Comparison of ENCODE assay signal across 15 cellular contexts in the genomic region with DNA sequence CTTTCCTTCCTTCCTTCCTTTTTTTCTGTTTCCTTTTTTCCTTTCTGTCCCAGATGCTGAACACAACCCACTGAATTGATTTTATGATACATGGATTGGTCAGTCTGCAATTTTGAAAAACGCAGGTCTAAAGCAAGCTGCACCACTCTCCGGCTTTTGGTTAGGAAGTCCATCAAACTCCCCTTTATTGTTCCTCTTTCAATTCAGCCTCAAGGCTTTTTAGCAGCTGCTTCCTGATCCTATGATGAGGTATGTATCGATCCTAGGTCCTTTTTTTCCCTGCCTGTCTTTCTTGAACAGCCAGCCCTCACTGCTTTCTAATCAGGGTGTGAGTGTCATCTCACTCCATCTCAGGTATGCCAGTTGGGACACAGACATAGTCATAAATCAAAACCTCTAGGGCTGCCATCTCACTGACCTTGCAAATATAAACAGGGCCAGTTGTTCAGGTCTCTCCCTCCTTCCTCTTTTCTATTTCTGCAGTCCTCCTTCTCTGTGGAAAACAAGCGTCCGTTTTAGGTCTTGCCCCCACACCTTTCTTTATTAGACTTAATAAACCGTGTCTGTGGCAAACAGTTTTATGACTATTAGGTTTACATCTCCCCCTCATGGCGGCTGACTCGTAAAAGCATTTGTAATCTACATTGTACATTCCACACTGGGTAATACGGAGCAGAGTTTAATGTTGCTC. TPM values are rescaled to one million over a fixed set of nuclear protein-coding genes. Genes with fewer than 3 reads are reported as not detected.
DNase-seq lines count a peak whose midpoint lies in the region; ATAC-seq, FAIRE-seq and TF ChIP-seq lines count a peak whose summit lies in the region.
"Had no signal": no experiment of that assay in that cellular context is flagged by ENCODE, and none has a peak within 500 bp of the region (broad histone marks: within the 10 kb centered on the region; RNA-seq: fewer than 3 reads in every experiment).

No MANE protein-coding gene starts in this region.

- peaks cover 4% of the 10 kb centered on the region for H3K9me3 Mint-ChIP-seq in activated naive CD4-positive, alpha-beta T cell treated with anti-CD3 and anti-CD28 coated beads, Interleukin-2, amount 10 ng/mL, durations not matched to agents 7 days and 5 days

- POLR2A ChIA-PET in K562 (lab: Yijun Ruan, JAX), result interaction anchor here (0.8 to 1.3 kb wide), 3 partner anchors 10 to 1163 kb away, joined by 3 to 5 read pairs (median 3); a partner anchor contains a TSS

- H3K36me3 ChIP-seq in K562 (ENCODE audit: control insufficient read depth, insufficient read depth, low read length) (no peaks in the 10 kb centered on the region), skeletal muscle tissue (ENCODE audit: control insufficient read depth in 3 of 3, insufficient read depth in 3 of 3, low read length in 3 of 3) (peaks cover 2 to 9% (median 5%) of the 10 kb centered on the region in 3 donors)
- H3K36me3 ChIP-seq: stomach had no signal

- no peak for TF ChIP-seq EP300 in K562 (IDR thresholded peaks at IDR 0.05; ENCODE audit: low read length)

- peaks cover 4% of the 10 kb centered on the region for H3K27me3 Mint-ChIP-seq in activated naive CD4-positive, alpha-beta T cell treated with anti-CD3 and anti-CD28 coated beads, Interleukin-2, amount 10 ng/mL, durations not matched to agents 7 days and 5 days

- H3K27me3 ChIP-seq in K562 (ENCODE audit: control insufficient read depth in 2 of 2, insufficient read depth in 2 of 2, low read length in 2 of 2) (peaks cover 25 to 29% of the 10 kb centered on the region in 2 experiments), skeletal muscle tissue (ENCODE audit: control insufficient read depth in 3 of 3, insufficient read depth in 3 of 3, low read length in 3 of 3) (no peaks in the 10 kb centered on the region)

- H2AFZ ChIP-seq in K562 (ENCODE audit: low read depth, low read length), result no peak overlapping the region

- H3K4me3 Mint-ChIP-seq in activated naive CD4-positive, alpha-beta T cell treated with anti-CD3 and anti-CD28 coated beads, Interleukin-2, amount 10 ng/mL, durations not matched to agents 7 days and 5 days, result no peak overlapping the region
- H3K4me3 Mint-ChIP-seq: activated T-cell treated with anti-CD3 and anti-CD28 coated beads, Interleukin-2, amount 50 U/mL, for 4 hours had no signal

- no peak overlapping the region for H3K27ac ChIP-seq in K562 (ENCODE audit: extremely low read depth, low read depth, low read length)
- H3K27ac ChIP-seq in skeletal muscle tissue (ENCODE audit: low read depth, low read length), result peak overlapping the region; percentile 90
- H3K27ac ChIP-seq: skin epidermis, stomach had no signal

- peaks cover 56% of the 10 kb centered on the region for H3K4me1 Mint-ChIP-seq in activated naive CD4-positive, alpha-beta T cell treated with anti-CD3 and anti-CD28 coated beads, Interleukin-2, amount 10 ng/mL, durations not matched to agents 7 days and 5 days

- no peak for FAIRE-seq in K562 (lab: Jason Lieb, UNC)
- FAIRE-seq: endometrium, islet of Langerhans had no signal

- CTCF ChIA-PET in activated naive CD4-positive, alpha-beta T cell treated with anti-CD3 and anti-CD28 coated beads, Interleukin-2, amount 10 ng/mL, durations not matched to agents 7 days and 5 days (lab: Charles Lee), result interaction anchor here (1.2 kb wide), 2 partner anchors 16 to 46 kb away, joined by 4 to 5 read pairs; no protein-coding TSS in a partner anchor
- CTCF ChIA-PET in K562 (lab: Yijun Ruan, JAX; ENCODE audit: low intra/inter-chr PET ratio), result no interaction called here

- no peaks in the 10 kb centered on the region for H3K9me1 ChIP-seq in K562 (ENCODE audit: control insufficient read depth, insufficient read depth, low read length)

- H3K79me2 ChIP-seq in K562 (ENCODE audit: control insufficient read depth, insufficient read depth, low read length), result no peaks in the 10 kb centered on the region

- DNase-seq in activated naive CD4-positive, alpha-beta T cell treated with anti-CD3 and anti-CD28 coated beads, Interleukin-2, amount 10 ng/mL, durations not matched to agents 7 days and 5 days, result no peak
- no peak for DNase-seq in activated naive CD4-positive, alpha-beta T cell treated with anti-CD3 and anti-CD28 coated beads, Interleukin-2, amount 50 U/mL, for 16 hours
- DNase-seq in NCI-H146 (lab: John Stamatoyannopoulos, UW) (peak; percentile 96), K562 (ENCODE audit: extremely low read depth in 1 of 4, low spot score in 3 of 4) (no peak), GM10266 (ENCODE audit: extremely low spot score) (no peak)
- no peak for DNase-seq in effector CD8-positive, alpha-beta T cell (lab: John Stamatoyannopoulos, UW)
- DNase-seq: activated T-cell treated with anti-CD3 and anti-CD28 coated beads, Interleukin-2, amount 50 U/mL, for 4 hours; IMR-90; stomach had no signal

- in situ Hi-C loops in K562 (cut with MboI), result no loop called here

- TF ChIP-seq CTCF in K562 (IDR thresholded peaks at IDR 0.05 in 2 of 3, conservative IDR thresholded peaks at IDR 0.05 in 1 of 3; ENCODE audit: insufficient read depth in 2 of 3, low read depth in 1 of 3, low read length in 3 of 3) (no peak), GM10266 (IDR thresholded peaks at IDR 0.05; ENCODE audit: control insufficient read depth, insufficient read depth, low read depth, missing control alignments) (no peak)

- no peaks in the 10 kb centered on the region for H3K4me1 ChIP-seq in K562 (replicated peaks in 1 of 2; ENCODE audit: control insufficient read depth in 2 of 2, insufficient read depth in 2 of 2, low read length in 2 of 2)
- peaks cover 59 to 76% (median 68%) of the 10 kb centered on the region in 3 donors for H3K4me1 ChIP-seq in skeletal muscle tissue (ENCODE audit: control insufficient read depth in 3 of 3, insufficient read depth in 3 of 3, low read length in 3 of 3)
- H3K4me1 ChIP-seq: stomach had no signal

- peaks cover 6% of the 10 kb centered on the region for H3K36me3 Mint-ChIP-seq in activated naive CD4-positive, alpha-beta T cell treated with anti-CD3 and anti-CD28 coated beads, Interleukin-2, amount 10 ng/mL, durations not matched to agents 7 days and 5 days

- TF ChIP-seq POLR2A in K562 (conservative IDR thresholded peaks at IDR 0.05), result no peak

- no peak overlapping the region for H3K4me2 ChIP-seq in K562 (ENCODE audit: insufficient read depth, low read length)

- intact Hi-C loops in K562 (cut with micrococcal nuclease), result no loop called here

- H3K9ac ChIP-seq in K562 (ENCODE audit: insufficient read depth in 1 of 2, low read depth in 2 of 2, low read length in 2 of 2) (no peak overlapping the region), skeletal muscle tissue (ENCODE audit: low read depth in 1 of 3, low read length in 3 of 3) (peak overlapping the region; percentile 52 to 69 (median 60))

- TF ChIP-seq RAD21 in K562 (CRISPR knock-in tag; conservative IDR thresholded peaks at IDR 0.05 in 1 of 2, IDR thresholded peaks at IDR 0.05 in 1 of 2), result no peak

- H3K27ac Mint-ChIP-seq in activated naive CD4-positive, alpha-beta T cell treated with anti-CD3 and anti-CD28 coated beads, Interleukin-2, amount 10 ng/mL, durations not matched to agents 7 days and 5 days, result peak overlapping the region; percentile 31

- no peaks in the 10 kb centered on the region for H4K20me1 ChIP-seq in K562 (replicated peaks; ENCODE audit: control insufficient read depth, insufficient read depth, low read length)

- 2% methylated on average over 9 of the region's 9 CpGs for WGBS in K562 (ENCODE audit: insufficient coverage, low coverage, missing lambda C conversion rate)

- ATAC-seq in K562 (no peak), HG03469 (IDR thresholded peaks at IDR 0.05; ENCODE audit: unreplicated experiment) (no peak)
- ATAC-seq: activated T-cell treated with anti-CD3 and anti-CD28 coated beads, Interleukin-2, amount 50 U/mL, for 4 hours; SK-N-SH treated with all-trans-retinoic acid at 6 μM for 48 hours had no signal

- no peak overlapping the region for H3K4me3 ChIP-seq in K562
- H3K4me3 ChIP-seq in skeletal muscle tissue (ENCODE audit: low read length in 3 of 3), result peak overlapping the region; percentile 0 to 40 (median 30)
- H3K4me3 ChIP-seq: skin epidermis, stomach had no signal

- H3K9me3 ChIP-seq in K562 (replicated peaks; ENCODE audit: control insufficient read depth, insufficient read depth, low read depth, low read length) (no peaks in the 10 kb centered on the region), skeletal muscle tissue (ENCODE audit: control insufficient read depth in 3 of 3, low read length in 3 of 3) (no peaks in the 10 kb centered on the region)
- H3K9me3 ChIP-seq: stomach had no signal

- BruUV-seq in K562 (replicated peaks; lab: Mats Ljungman, UMichigan), result no TSS peak

RNA-seq across cellular contexts. Expression of a gene that starts 11.4 kb away (rescaled TPM):
- not detected in 2 replicates for total RNA-seq in K562 (2011; cell fraction: chromatin; rRNA removed; ENCODE audit: low replicate concordance)
- not detected in 2 replicates for total RNA-seq in K562 (2011; cell fraction: nucleolus; rRNA removed)
- total RNA-seq in K562 (2011; cell fraction: nucleoplasm; rRNA removed), result not detected in 2 replicates
- not detected in 2 replicates for total RNA-seq in K562 (2014; rRNA removed)
- total RNA-seq in K562 (2014; rRNA removed; fragmentation: Illumina TruSeq; extraction: Trizol), result not detected in 2 replicates
- not detected in 2 replicates for total RNA-seq in K562 (2015; rRNA removed; fragmentation: Illumina TruSeq; extraction: Trizol)
- not detected in 2 replicates for total RNA-seq in K562 (2021)
- polyA plus RNA-seq in K562 (2011; rRNA removed), result not detected in 2 replicates
- not detected in 2 replicates for polyA plus RNA-seq in K562 (2011; cell fraction: cytosol; rRNA removed)
- polyA plus RNA-seq in K562 (2011; cell fraction: nucleus; rRNA removed), result not detected in 2 replicates
- polyA plus RNA-seq in K562 (2012), result not detected in 2 replicates
- polyA plus RNA-seq in K562 (2014; fragmentation: Illumina TruSeq; extraction: Trizol), result not detected in 2 replicates
- polyA plus RNA-seq in K562 (2014; fragmentation: Nextera tagmentation; extraction: Ambion mirVana), result not detected
- polyA plus RNA-seq in K562 (2014; rRNA removed), result not detected in 2 replicates
- polyA minus RNA-seq in K562 (2011; rRNA and poly(A)+ RNA removed), result not detected in 2 replicates
- polyA minus RNA-seq in K562 (2011; cell fraction: cytosol; rRNA and poly(A)+ RNA removed), result not detected in 2 replicates
- not detected in 2 replicates for polyA minus RNA-seq in K562 (2011; cell fraction: nucleus; rRNA and poly(A)+ RNA removed)
- total RNA-seq in skeletal muscle tissue, result 99.7 TPM
- total RNA-seq: activated T-cell treated with anti-CD3 and anti-CD28 coated beads, Interleukin-2, amount 50 U/mL, for 4 hours; IMR-90 had no signal
- polyA plus RNA-seq: IMR-90, stomach had no signal

RNA-seq across cellular contexts. Expression of a gene that starts 15.1 kb away (rescaled TPM):
- not detected in 2 replicates for total RNA-seq in K562 (2011; cell fraction: chromatin; rRNA removed; ENCODE audit: low replicate concordance)
- total RNA-seq in K562 (2011; cell fraction: nucleolus; rRNA removed), result not detected in 2 replicates
- total RNA-seq in K562 (2011; cell fraction: nucleoplasm; rRNA removed), result not detected in 2 replicates
- total RNA-seq in K562 (2014; rRNA removed) (not detected in 2 replicates), K562 (2014; rRNA removed; fragmentation: Illumina TruSeq; extraction: Trizol) (not detected in 2 replicates), K562 (2015; rRNA removed; fragmentation: Illumina TruSeq; extraction: Trizol) (not detected in 2 replicates), K562 (2021) (0.07 and 0.13 TPM in 2 replicates), skeletal muscle tissue (under 0.01 TPM)
- polyA plus RNA-seq in K562 (2011; rRNA removed) (not detected in 2 replicates), K562 (2014; fragmentation: Illumina TruSeq; extraction: Trizol) (not detected in 2 replicates), K562 (2014; fragmentation: Nextera tagmentation; extraction: Ambion mirVana) (not detected), K562 (2014; rRNA removed) (not detected in 2 replicates)
- polyA plus RNA-seq in K562 (2011; cell fraction: cytosol; rRNA removed), result not detected in 2 replicates
- polyA plus RNA-seq in K562 (2011; cell fraction: nucleus; rRNA removed), result not detected in 2 replicates
- polyA plus RNA-seq in K562 (2012), result not detected in 2 replicates
- polyA minus RNA-seq in K562 (2011; rRNA and poly(A)+ RNA removed), result not detected in 2 replicates
- not detected in 2 replicates for polyA minus RNA-seq in K562 (2011; cell fraction: cytosol; rRNA and poly(A)+ RNA removed)
- not detected in 2 replicates for polyA minus RNA-seq in K562 (2011; cell fraction: nucleus; rRNA and poly(A)+ RNA removed)
- total RNA-seq: IMR-90 had no signal
- polyA plus RNA-seq: IMR-90 had no signal

Comparison
In these comparisons a context has a peak if more than half of its experiments do, and no peak if none do; other contexts are left out.
1. H3K9ac ChIP-seq: peak in skeletal muscle tissue (3 of 3); none in K562 (0 of 2).
2. RNA of a gene that starts 11.4 kb away (total RNA-seq): 99.7 TPM in skeletal muscle tissue (single experiment); not detected in K562; every median in the first group is over 100 times any median in the second.